12 cellular contexts compared by ENCODE assay signal in genomic region chr11:97454988-97455387, GRCh38.
A peak's percentile ranks its signal among the peaks of the same experiment; 100 is the strongest.
DNase-seq lines count a peak whose midpoint lies in the region; ATAC-seq, FAIRE-seq and TF ChIP-seq lines count a peak whose summit lies in the region.
"Had no signal": no experiment of that assay in that cellular context is flagged by ENCODE, and none has a peak within 500 bp of the region (broad histone marks: within the 10 kb centered on the region; RNA-seq: fewer than 3 reads in every experiment).

No MANE protein-coding gene starts in this region.

- H3K9ac ChIP-seq in H1 (replicated peaks in 1 of 4; ENCODE audit: extremely low read depth in 1 of 4, low read depth in 3 of 4, low read length in 3 of 4) = no peak overlapping the region

- peak; percentile 70 for TF ChIP-seq RAD21 in H1 (IDR thresholded peaks at IDR 0.05 in 1 of 2, conservative IDR thresholded peaks at IDR 0.05 in 1 of 2; ENCODE audit: low read depth in 2 of 2, low read length in 2 of 2)

- H2BK120ac ChIP-seq in H1 (replicated peaks; ENCODE audit: low read depth, low read length) = no peak overlapping the region

- no peak overlapping the region for H2AFZ ChIP-seq in OCI-LY7 (ENCODE audit: low read length)
- no peak overlapping the region for H2AFZ ChIP-seq in H1 (ENCODE audit: low read length)

- H2BK12ac ChIP-seq in H1 (ENCODE audit: low read depth, low read length) = no peak overlapping the region

- H3K4ac ChIP-seq in H1 (replicated peaks; ENCODE audit: insufficient read length, low read depth, low read length) = no peak overlapping the region

- no peak overlapping the region for H3K14ac ChIP-seq in H1 (ENCODE audit: insufficient read length)

- intact Hi-C loops in OCI-LY7 (cut with micrococcal nuclease; ENCODE audit: unreplicated experiment) (no loop called here), lower leg skin (cut with DNase I; ENCODE audit: low total_unique reads) (no loop called here)

- no TSS peak for BruUV-seq in OCI-LY7 (replicated peaks; lab: Mats Ljungman, UMichigan)

- no peaks in the 10 kb centered on the region for H3K27me3 ChIP-seq in H1 (replicated peaks in 1 of 4; ENCODE audit: control insufficient read depth in 3 of 4, extremely low read depth in 1 of 4, insufficient read depth in 3 of 4, low read length in 3 of 4)

- H3K4me2 ChIP-seq in OCI-LY7 (ENCODE audit: low read length) (no peak overlapping the region), H1 (ENCODE audit: insufficient read depth in 1 of 2, low read depth in 2 of 2, low read length in 2 of 2) (no peak overlapping the region)

- TF ChIP-seq POLR2A in H1 (IDR thresholded peaks at IDR 0.05; ENCODE audit: control extremely low read depth in 1 of 2, low read depth in 2 of 2, low read length in 2 of 2) (no peak), lower leg skin (IDR thresholded peaks at IDR 0.05) (no peak)

- H3K79me1 ChIP-seq in H1 (ENCODE audit: low read depth, low read length) = no peaks in the 10 kb centered on the region

- H4K20me1 ChIP-seq in OCI-LY7 (ENCODE audit: insufficient read depth, low read length) (no peaks in the 10 kb centered on the region), H1 (replicated peaks in 1 of 2; ENCODE audit: control insufficient read depth in 1 of 2, insufficient read depth in 2 of 2, low read length in 2 of 2) (no peaks in the 10 kb centered on the region)

- peak; percentile 60 for FAIRE-seq in H1 (lab: Jason Lieb, UNC)

- 85% methylated on average over 1 of the region's 1 CpG; no CpG with 5 or more reads in 1 of the 2 experiments for WGBS in H1 (ENCODE audit: extremely low coverage in 1 of 2, insufficient coverage in 1 of 2, insufficient read length in 1 of 2, insufficient replicate concordance in 2 of 2, low coverage in 1 of 2, low lambda C conversion rate in 2 of 2, missing lambda C conversion rate in 1 of 2), 2 experiments
- 21 to 26% methylated on average over 1 of the region's 1 CpG for WGBS in lower leg skin, 2 donors

- no peak overlapping the region for H3K27ac ChIP-seq in OCI-LY7 (ENCODE audit: low read depth, low read length, poor library complexity, severe bottlenecking)
- no peak overlapping the region for H3K27ac ChIP-seq in H1 (ENCODE audit: low read depth, low read length)

- POLR2A ChIA-PET in OCI-LY7 (lab: Charles Lee) = interaction anchor here (0.7 kb wide), 1 partner anchor 18 kb away, joined by 3 read pairs; no protein-coding TSS in a partner anchor
- POLR2A ChIA-PET in H1 (lab: Charles Lee; ENCODE audit: partially characterized antibody) = no interaction called here

- TF ChIP-seq CTCF in OCI-LY7 (conservative IDR thresholded peaks at IDR 0.05; ENCODE audit: low read length) (0 out of 2 replicates have a peak, but pooled peaks have one; percentile 16), H1 (IDR thresholded peaks at IDR 0.05; ENCODE audit: control extremely low read depth in 1 of 3, insufficient read depth in 1 of 3, low read depth in 1 of 3, low read length in 3 of 3) (peak in 2 of 3 experiments; percentile 13 to 26; a peak in 2 of 4 replicates), lower leg skin (IDR thresholded peaks at IDR 0.05) (no peak)

- CTCF ChIA-PET in OCI-LY7 (lab: Charles Lee; ENCODE audit: unreplicated experiment) = no interaction called here
- CTCF ChIA-PET in H1 (lab: Charles Lee; ENCODE audit: partially characterized antibody) = interaction anchor here (0.6 to 1.1 kb wide), 2 partner anchors 62 to 370 kb away, joined by 4 read pairs; no protein-coding TSS in a partner anchor

- no peak overlapping the region for H4K91ac ChIP-seq in H1 (replicated peaks; ENCODE audit: insufficient read length, low read length)

- no peak overlapping the region for H3K18ac ChIP-seq in H1 (ENCODE audit: extremely low read depth, low read length)

- H2AK5ac ChIP-seq in H1 (ENCODE audit: low read depth, low read length) = no peak overlapping the region

- H3K36me3 ChIP-seq in OCI-LY7 (ENCODE audit: insufficient read depth, low read length) (no peaks in the 10 kb centered on the region), H1 (ENCODE audit: control insufficient read depth in 2 of 4, insufficient read depth in 4 of 4, low read length in 3 of 4) (no peaks in the 10 kb centered on the region)

- H3K23me2 ChIP-seq in H1 (ENCODE audit: low read depth, low read length) = no peaks in the 10 kb centered on the region

- H3K4me3 ChIP-seq in OCI-LY7 (ENCODE audit: low read depth, low read length, poor library complexity, severe bottlenecking) (no peak overlapping the region), H1 (ENCODE audit: extremely low read depth in 1 of 4, insufficient read depth in 2 of 4, low read depth in 3 of 4, low read length in 4 of 4) (no peak overlapping the region), lower leg skin (ENCODE audit: low read depth, poor library complexity, severe bottlenecking) (no peak overlapping the region)

- peak; percentile 33 for DNase-seq in NCI-H2171 treated with DMSO at 0.1 percent for 48 hours (lab: John Stamatoyannopoulos, UW)
- DNase-seq in NCI-H2171 (lab: John Stamatoyannopoulos, UW) = no peak
- DNase-seq in OCI-LY7 (ENCODE audit: low spot score) = no peak
- DNase-seq in H1 (ENCODE audit: low read depth in 1 of 2, low spot score in 2 of 2) = no peak
- DNase-seq in renal cortical epithelial cell (ENCODE audit: low read depth) = peak; percentile 3
- no peak for DNase-seq in activated T-cell treated with anti-CD3 and anti-CD28 coated beads, Interleukin-2, amount 50 U/mL, for 1 hour
- no peak for DNase-seq in lower leg skin (ENCODE audit: low spot score in 2 of 2)
- DNase-seq: activated CD4-positive, alpha-beta T cell treated with anti-CD3 and anti-CD28 coated beads for 36 hours; immature natural killer cell; right cardiac atrium; stimulated activated CD8-positive, alpha-beta memory T cell treated with anti-CD3 and anti-CD28 coated beads, Interleukin-4, amount 100 ng/mL, for 48 hours had no signal

- no peak for TF ChIP-seq EP300 in H1 (IDR thresholded peaks at IDR 0.05; ENCODE audit: borderline replicate concordance in 1 of 2, low read depth in 2 of 2, low read length in 2 of 2)

- H3K56ac ChIP-seq in H1 (replicated peaks; ENCODE audit: insufficient read length, low read depth, low read length) = no peak overlapping the region

- H2BK20ac ChIP-seq in H1 (ENCODE audit: low read length) = no peak overlapping the region

- H2BK5ac ChIP-seq in H1 (ENCODE audit: low read depth, low read length) = no peak overlapping the region

- H4K8ac ChIP-seq in H1 (ENCODE audit: extremely low read depth, insufficient read depth, low read length) = no peak overlapping the region

- no peak overlapping the region for H4K5ac ChIP-seq in H1 (ENCODE audit: insufficient read length, low read depth, low read length)

- H3K9me3 ChIP-seq in OCI-LY7 (ENCODE audit: low read length) (no peaks in the 10 kb centered on the region), H1 (ENCODE audit: insufficient read depth in 2 of 2, low read depth in 1 of 2, low read length in 1 of 2) (no peaks in the 10 kb centered on the region)

- H2BK15ac ChIP-seq in H1 (ENCODE audit: low read length) = no peak overlapping the region

- no peak overlapping the region for H3K23ac ChIP-seq in H1 (ENCODE audit: insufficient read length)

- H3K4me1 ChIP-seq in OCI-LY7 (ENCODE audit: insufficient read depth, low read length, poor library complexity, severe bottlenecking) (no peaks in the 10 kb centered on the region), H1 (replicated peaks in 1 of 4; ENCODE audit: control insufficient read depth in 3 of 4, insufficient read depth in 4 of 4, low read length in 3 of 4) (no peaks in the 10 kb centered on the region)

- H3K9me2 ChIP-seq in OCI-LY7 (ENCODE audit: insufficient read depth, low read length) = no peaks in the 10 kb centered on the region

- ATAC-seq in GM21360 (IDR thresholded peaks at IDR 0.05; ENCODE audit: unreplicated experiment) = no peak
- ATAC-seq: activated CD4-positive, alpha-beta T cell treated with anti-CD3 and anti-CD28 coated beads for 36 hours; right cardiac atrium had no signal

- H3K79me2 ChIP-seq in OCI-LY7 (ENCODE audit: insufficient read depth, low read depth, low read length) (no peaks in the 10 kb centered on the region), H1 (ENCODE audit: control insufficient read depth in 1 of 2, insufficient read depth in 2 of 2, low read length in 2 of 2) (no peaks in the 10 kb centered on the region)

TF ChIP-seq in H1, 55 proteins besides CTCF, POLR2A, EP300 and RAD21 (continues in another document):
- TF ChIP-seq, protein P1, sequence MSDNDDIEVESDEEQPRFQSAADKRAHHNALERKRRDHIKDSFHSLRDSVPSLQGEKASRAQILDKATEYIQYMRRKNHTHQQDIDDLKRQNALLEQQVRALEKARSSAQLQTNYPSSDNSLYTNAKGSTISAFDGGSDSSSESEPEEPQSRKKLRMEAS (IDR thresholded peaks at IDR 0.05) = no peak
- no peak for TF ChIP-seq SP4 (IDR thresholded peaks at IDR 0.05; ENCODE audit: low read length)
- TF ChIP-seq POU5F1 (IDR thresholded peaks at IDR 0.05; ENCODE audit: low read depth, low read length) = no peak
- no peak for TF ChIP-seq CTBP2 (IDR thresholded peaks at IDR 0.05; ENCODE audit: borderline replicate concordance, insufficient read depth, insufficient read length, low read length)
- TF ChIP-seq BACH1 (IDR thresholded peaks at IDR 0.05; ENCODE audit: low read length) = no peak
- TF ChIP-seq BRCA1 (IDR thresholded peaks at IDR 0.05; ENCODE audit: low read depth, low read length) = no peak
- no peak for TF ChIP-seq NRF1 (IDR thresholded peaks at IDR 0.05; ENCODE audit: low read depth, low read length)
- TF ChIP-seq, protein P2, sequence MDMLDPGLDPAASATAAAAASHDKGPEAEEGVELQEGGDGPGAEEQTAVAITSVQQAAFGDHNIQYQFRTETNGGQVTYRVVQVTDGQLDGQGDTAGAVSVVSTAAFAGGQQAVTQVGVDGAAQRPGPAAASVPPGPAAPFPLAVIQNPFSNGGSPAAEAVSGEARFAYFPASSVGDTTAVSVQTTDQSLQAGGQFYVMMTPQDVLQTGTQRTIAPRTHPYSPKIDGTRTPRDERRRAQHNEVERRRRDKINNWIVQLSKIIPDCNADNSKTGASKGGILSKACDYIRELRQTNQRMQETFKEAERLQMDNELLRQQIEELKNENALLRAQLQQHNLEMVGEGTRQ (IDR thresholded peaks at IDR 0.05; ENCODE audit: low read length) = no peak
- TF ChIP-seq EGR1 (IDR thresholded peaks at IDR 0.05; ENCODE audit: borderline replicate concordance, low read depth, low read length) = no peak
- TF ChIP-seq HDAC6 (IDR thresholded peaks at IDR 0.05; ENCODE audit: low read depth, low read length) = no peak
- TF ChIP-seq JUN (IDR thresholded peaks at IDR 0.05; ENCODE audit: low read depth, low read length) = no peak
- TF ChIP-seq PHF8 (conservative IDR thresholded peaks at IDR 0.05; ENCODE audit: low read depth, low read length) = no peak
- TF ChIP-seq RBBP5 (IDR thresholded peaks at IDR 0.05; ENCODE audit: borderline replicate concordance, low read depth, low read length) = no peak
- TF ChIP-seq BCL11A (IDR thresholded peaks at IDR 0.05; ENCODE audit: low read depth in 2 of 2, low read length in 2 of 2) = no peak
- no peak for TF ChIP-seq YY1 (IDR thresholded peaks at IDR 0.05; ENCODE audit: low read depth, low read length)
- no peak for TF ChIP-seq TCF12 (IDR thresholded peaks at IDR 0.05; ENCODE audit: low read depth, low read length)
- no peak for TF ChIP-seq KDM5A (IDR thresholded peaks at IDR 0.05; ENCODE audit: low read length)
- no peak for TF ChIP-seq SP1 (IDR thresholded peaks at IDR 0.05; ENCODE audit: low read depth, low read length)

Comparison
In these comparisons a context has a peak if more than half of its experiments do, and no peak if none do; other contexts are left out.
1. DNase-seq: peak in NCI-H2171 treated with DMSO at 0.1 percent for 48 hours (single experiment) and renal cortical epithelial cell (single experiment); none in NCI-H2171 (single experiment), OCI-LY7 (single experiment), H1 (0 of 2), activated T-cell treated with anti-CD3 and anti-CD28 coated beads, Interleukin-2, amount 50 U/mL, for 1 hour (single experiment) and lower leg skin (0 of 2).
2. CTCF ChIP-seq: peak in OCI-LY7 (single experiment) and H1 (2 of 3); none in lower leg skin (0 of 3).